9 cellular contexts compared by ENCODE assay signal in the genomic region with DNA sequence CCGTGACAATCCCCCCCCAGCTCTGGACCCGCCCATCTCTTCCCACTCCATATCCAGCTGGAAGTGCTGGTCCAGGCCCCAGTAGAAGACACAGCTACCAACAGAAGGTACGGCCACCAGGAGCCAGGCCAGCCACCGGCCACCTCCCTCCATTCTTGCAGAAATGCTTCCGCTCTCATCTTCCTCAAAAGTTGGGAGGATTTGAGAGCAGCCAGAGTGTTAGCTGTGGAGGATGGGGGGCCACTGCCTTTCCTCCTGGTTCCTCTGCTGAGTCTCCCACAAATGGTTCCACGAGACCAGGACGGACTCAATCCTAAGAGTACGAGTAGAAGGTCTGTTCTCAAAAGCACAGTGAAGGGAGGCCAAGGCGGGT.
A peak's percentile ranks its signal among the peaks of the same experiment; 100 is the strongest.
DNase-seq lines count a peak whose midpoint lies in the region; ATAC-seq and TF ChIP-seq lines count a peak whose summit lies in the region.
"Had no signal": no experiment of that assay in that cellular context is flagged by ENCODE, and none has a peak within 500 bp of the region (broad histone marks: within the 10 kb centered on the region; RNA-seq: fewer than 3 reads in every experiment).

No MANE protein-coding gene starts in this region.

- ATAC-seq in central memory CD8-positive, alpha-beta T cell (replicated peaks; ENCODE audit: extremely low read depth, poor library complexity, severe bottlenecking) = no peak
- ATAC-seq in GM19023 (IDR thresholded peaks at IDR 0.05; ENCODE audit: unreplicated experiment) = no peak

- no peak overlapping the region for H2BK15ac ChIP-seq in H9 (ENCODE audit: low read depth, low read length)

- H3K9me3 ChIP-seq in Loucy (ENCODE audit: insufficient read depth, low read depth, low read length) = no peaks in the 10 kb centered on the region
- no peaks in the 10 kb centered on the region for H3K9me3 ChIP-seq in sigmoid colon
- H3K9me3 ChIP-seq in H9 (ENCODE audit: control insufficient read depth, low read depth, low read length) = no peaks in the 10 kb centered on the region

- no peak for TF ChIP-seq POLR2A in sigmoid colon (IDR thresholded peaks at IDR 0.05)

- no peak for DNase-seq in Calu3
- no peak for DNase-seq in central memory CD8-positive, alpha-beta T cell (ENCODE audit: low spot score in 2 of 2)
- no peak for DNase-seq in sigmoid colon
- no peak for DNase-seq in ureter (ENCODE audit: low spot score)
- DNase-seq in epidermal melanocyte (ENCODE audit: insufficient read length, low spot score) = no peak
- no peak for DNase-seq in H9
- DNase-seq: NCI-H1436 had no signal

- H3K27me3 Mint-ChIP-seq in Calu3 (ENCODE audit: unreplicated experiment) (no peaks in the 10 kb centered on the region), H9 (ENCODE audit: low read depth) (no peaks in the 10 kb centered on the region; the same call in none of the 2 replicates)
- H3K27me3 Mint-ChIP-seq in central memory CD8-positive, alpha-beta T cell = no peaks in the 10 kb centered on the region

- H3K79me2 ChIP-seq in Loucy (ENCODE audit: insufficient read depth, low read length) (peaks cover 74% of the 10 kb centered on the region), H9 (ENCODE audit: insufficient read depth, low read length) (no peaks in the 10 kb centered on the region)

- WGBS in sigmoid colon, 2 donors = 54 to 67% methylated on average over 9 of the region's 9 CpGs
- WGBS in H9 (ENCODE audit: extremely low coverage, insufficient read length, low lambda C conversion rate) = no CpG with 5 or more reads among the region's 9 CpGs

- H3K56ac ChIP-seq in H9 (ENCODE audit: insufficient read length, low read depth, low read length) = no peak overlapping the region

- no peak for TF ChIP-seq CTCF in Calu3 (IDR thresholded peaks at IDR 0.05; ENCODE audit: unreplicated experiment)
- TF ChIP-seq CTCF in Loucy (conservative IDR thresholded peaks at IDR 0.05; ENCODE audit: low read length) = no peak
- no peak for TF ChIP-seq CTCF in sigmoid colon (IDR thresholded peaks at IDR 0.05)
- no peak for TF ChIP-seq CTCF in H9 (conservative IDR thresholded peaks at IDR 0.05)

- CTCF ChIA-PET in Calu3 (lab: Charles Lee) = no interaction called here

- H3K18ac ChIP-seq in H9 (ENCODE audit: insufficient read length, low read depth, low read length) = no peak overlapping the region

- H3K23ac ChIP-seq in H9 (ENCODE audit: insufficient read length, low read depth, low read length) = no peak overlapping the region

- H3K4me3 ChIP-seq in Loucy (ENCODE audit: low read length, poor library complexity, severe bottlenecking) (peak overlapping the region; percentile 65), sigmoid colon (no peak overlapping the region)

- H3K36me3 ChIP-seq in Loucy (ENCODE audit: insufficient read depth, low read length) (no peaks in the 10 kb centered on the region), sigmoid colon (no peaks in the 10 kb centered on the region)

- H3K9ac ChIP-seq in Loucy (ENCODE audit: low read depth, low read length, poor library complexity, severe bottlenecking) (peak overlapping the region; percentile 91), H9 (ENCODE audit: extremely low read depth, insufficient read length, low read length) (no peak overlapping the region)

- H3K36me3 Mint-ChIP-seq in Calu3 (ENCODE audit: insufficient read depth, unreplicated experiment) (peaks cover 8% of the 10 kb centered on the region), H9 (ENCODE audit: insufficient read depth in 1 of 3, low read depth in 3 of 3) (no peaks in the 10 kb centered on the region)
- peaks cover 8% of the 10 kb centered on the region for H3K36me3 Mint-ChIP-seq in central memory CD8-positive, alpha-beta T cell (ENCODE audit: insufficient read depth)

- H3K9me2 ChIP-seq in Loucy (replicated peaks; ENCODE audit: low read depth, low read length) = no peaks in the 10 kb centered on the region

- H4K5ac ChIP-seq in H9 (ENCODE audit: insufficient read length, low read depth, low read length) = no peak overlapping the region

- H3K4me3 Mint-ChIP-seq in Calu3 (ENCODE audit: low read depth, unreplicated experiment) (no peak overlapping the region), H9 (no peak overlapping the region)
- H3K4me3 Mint-ChIP-seq in central memory CD8-positive, alpha-beta T cell = peak overlapping the region; percentile 62

- H3K4me2 ChIP-seq in Loucy (ENCODE audit: low read depth, low read length, poor library complexity, severe bottlenecking) = peak overlapping the region; percentile 88
- no peak overlapping the region for H3K4me2 ChIP-seq in H9 (ENCODE audit: insufficient read depth, insufficient read length, low read length)

- peaks cover 33% of the 10 kb centered on the region for H3F3A ChIP-seq in Loucy (ENCODE audit: low read depth)

- H3K27ac ChIP-seq in sigmoid colon (peak overlapping the region; percentile 19 to 59 (median 37)), H9 (ENCODE audit: insufficient read length, low read depth, low read length) (no peak overlapping the region)

- no peak overlapping the region for H3K14ac ChIP-seq in H9 (ENCODE audit: insufficient read depth, low read length)

- H3K27ac Mint-ChIP-seq in Calu3 (ENCODE audit: unreplicated experiment) (peak overlapping the region; percentile 73), H9 (0 out of 7 replicates have a peak overlapping the region, but pooled peaks of 1 of the 3 experiments have one; percentile 18)
- H3K27ac Mint-ChIP-seq in central memory CD8-positive, alpha-beta T cell (ENCODE audit: low read depth) = peak overlapping the region; percentile 84

- H3K4me1 Mint-ChIP-seq in Calu3 (ENCODE audit: low read depth, unreplicated experiment) = peaks cover 14% of the 10 kb centered on the region
- H3K4me1 Mint-ChIP-seq in central memory CD8-positive, alpha-beta T cell = peaks cover 84% of the 10 kb centered on the region
- peaks cover 45 to 46% of the 10 kb centered on the region in 2 experiments for H3K4me1 Mint-ChIP-seq in H9

- H4K20me1 ChIP-seq in Loucy (ENCODE audit: insufficient read depth, low read length, poor library complexity, severe bottlenecking) = no peaks in the 10 kb centered on the region
- no peaks in the 10 kb centered on the region for H4K20me1 ChIP-seq in H9 (ENCODE audit: control insufficient read depth, insufficient read depth, insufficient read length)

- H3T11ph ChIP-seq in H9 (ENCODE audit: low read length) = no peak overlapping the region

- H2BK5ac ChIP-seq in H9 (ENCODE audit: insufficient read length, low read length) = no peak overlapping the region

- BruUV-seq in Calu3 (replicated peaks; lab: Mats Ljungman, UMichigan) = no TSS peak

- H2AFZ ChIP-seq in Loucy (ENCODE audit: low read length) (no peak overlapping the region), H9 (ENCODE audit: low read length) (no peak overlapping the region)

- H2AK5ac ChIP-seq in H9 (ENCODE audit: insufficient read length, low read length) = no peak overlapping the region

- no peak overlapping the region for H4K91ac ChIP-seq in H9 (ENCODE audit: insufficient read length, low read depth, low read length)

- TF ChIP-seq EP300 in sigmoid colon (IDR thresholded peaks at IDR 0.05) = no peak

- no peaks in the 10 kb centered on the region for H3K9me3 Mint-ChIP-seq in Calu3 (ENCODE audit: low read depth, unreplicated experiment)
- no peaks in the 10 kb centered on the region for H3K9me3 Mint-ChIP-seq in central memory CD8-positive, alpha-beta T cell
- 0 out of 5 replicates have a peak, but pooled peaks cover 0 to 3% of the 10 kb centered on the region in 2 experiments for H3K9me3 Mint-ChIP-seq in H9

- no peaks in the 10 kb centered on the region for H3K23me2 ChIP-seq in H9 (ENCODE audit: insufficient read length, low read depth, low read length, poor library complexity, severe bottlenecking)

- H3K27me3 ChIP-seq in Loucy (ENCODE audit: insufficient read depth, low read length, poor library complexity, severe bottlenecking) (no peaks in the 10 kb centered on the region), sigmoid colon (no peaks in the 10 kb centered on the region), H9 (ENCODE audit: insufficient read depth, low read length) (no peaks in the 10 kb centered on the region)

- H3K4ac ChIP-seq in H9 (ENCODE audit: low read depth, low read length) = no peak overlapping the region

- H3K4me1 ChIP-seq in Loucy (ENCODE audit: insufficient read depth, low read length, poor library complexity, severe bottlenecking) (peaks cover 85% of the 10 kb centered on the region), sigmoid colon (peaks cover 0 to 45% (median 42%) of the 10 kb centered on the region in 4 donors), H9 (ENCODE audit: insufficient read depth, low read length) (peaks cover 10% of the 10 kb centered on the region; the same call in 1 of the 2 replicates)

- H2BK12ac ChIP-seq in H9 (ENCODE audit: insufficient read length, low read depth, low read length) = no peak overlapping the region

- no peak overlapping the region for H4K8ac ChIP-seq in H9 (replicated peaks; ENCODE audit: insufficient read length, low read depth, low read length)

- H2BK20ac ChIP-seq in H9 (ENCODE audit: low read depth, low read length, poor library complexity, severe bottlenecking) = no peak overlapping the region

- H3K79me1 ChIP-seq in H9 (ENCODE audit: insufficient read depth, low read depth, low read length, poor library complexity, severe bottlenecking) = no peaks in the 10 kb centered on the region

- H2BK120ac ChIP-seq in H9 (ENCODE audit: low read depth, low read length, poor library complexity, severe bottlenecking) = no peak overlapping the region

- intact Hi-C loops in Calu3 (cut with micrococcal nuclease; ENCODE audit: unreplicated experiment) (no loop called here), sigmoid colon (cut with DNase I) (no loop called here)
